In genomic region chr7:155233703-155234492, GRCh38 we compare ENCODE assay signal across 14 cellular contexts.
A peak's percentile ranks its signal among the peaks of the same experiment; 100 is the strongest.
DNase-seq lines count a peak whose midpoint lies in the region; ATAC-seq and TF ChIP-seq lines count a peak whose summit lies in the region.
"Had no signal": no experiment of that assay in that cellular context is flagged by ENCODE, and none has a peak within 500 bp of the region (broad histone marks: within the 10 kb centered on the region; RNA-seq: fewer than 3 reads in every experiment).

No MANE protein-coding gene starts in this region.

- DNase-seq in activated CD4-positive, alpha-beta memory T cell treated with anti-CD3 and anti-CD28 coated beads for 36 hours: peak; percentile 18
- DNase-seq in activated CD4-positive, alpha-beta memory T cell treated with anti-CD3 and anti-CD28 coated beads, Interleukin-2, amount 10 ng/mL, durations not matched to agents 7 days and 5 days: no peak
- peak; percentile 10 for DNase-seq in UCSD-AML1 (lab: John Stamatoyannopoulos, UW; ENCODE audit: unreplicated experiment)
- peak; percentile 56 for DNase-seq in superior temporal gyrus (ENCODE audit: extremely low spot score)
- DNase-seq in stimulated activated CD4-positive, alpha-beta T cell treated with anti-CD3 and anti-CD28 coated beads, Interleukin-2, amount 100 ng/mL, for 48 hours: no peak
- DNase-seq in GM13977 (ENCODE audit: low spot score): no peak
- DNase-seq: dermis blood vessel endothelial cell, glutamatergic neuron, NCI-H1694, thyroid gland had no signal

- TF ChIP-seq CTCF in liver (IDR thresholded peaks at IDR 0.05; ENCODE audit: low read depth, low read length, missing input control): peak; percentile 20
- no peak for TF ChIP-seq CTCF in GM13977 (IDR thresholded peaks at IDR 0.05; ENCODE audit: extremely low read depth, insufficient read depth, missing control alignments)

- H3K4me3 ChIP-seq in liver (ENCODE audit: low read depth in 1 of 3, low read length in 3 of 3): no peak overlapping the region
- H3K4me3 ChIP-seq: psoas muscle, thyroid gland had no signal

- no peaks in the 10 kb centered on the region for H3K9me3 ChIP-seq in liver (ENCODE audit: control insufficient read depth in 4 of 4, low read length in 3 of 4)
- H3K9me3 ChIP-seq: psoas muscle, thyroid gland had no signal

- H3K4me3 Mint-ChIP-seq in activated CD4-positive, alpha-beta memory T cell treated with anti-CD3 and anti-CD28 coated beads for 36 hours: no peak overlapping the region
- H3K4me3 Mint-ChIP-seq in activated CD4-positive, alpha-beta memory T cell treated with anti-CD3 and anti-CD28 coated beads, Interleukin-2, amount 10 ng/mL, durations not matched to agents 7 days and 5 days: no peak overlapping the region
- H3K4me3 Mint-ChIP-seq: T-helper 1 cell treated with Interleukin-12 subunit alpha and Interleukin-12 subunit beta and Interleukin-4 antibody, amounts not matched to agents 30 μg/mL and 1 μg/mL, for 36 hours had no signal

- no peaks in the 10 kb centered on the region for H3K9me3 Mint-ChIP-seq in activated CD4-positive, alpha-beta memory T cell treated with anti-CD3 and anti-CD28 coated beads for 36 hours
- no peaks in the 10 kb centered on the region for H3K9me3 Mint-ChIP-seq in activated CD4-positive, alpha-beta memory T cell treated with anti-CD3 and anti-CD28 coated beads, Interleukin-2, amount 10 ng/mL, durations not matched to agents 7 days and 5 days
- H3K9me3 Mint-ChIP-seq: T-helper 1 cell treated with Interleukin-12 subunit alpha and Interleukin-12 subunit beta and Interleukin-4 antibody, amounts not matched to agents 30 μg/mL and 1 μg/mL, for 36 hours had no signal

- no peaks in the 10 kb centered on the region for H3K36me3 ChIP-seq in liver (ENCODE audit: control insufficient read depth in 4 of 4, insufficient read depth in 3 of 4, low read depth in 1 of 4, low read length in 3 of 4)
- H3K36me3 ChIP-seq: thyroid gland had no signal

- intact Hi-C loops in activated CD4-positive, alpha-beta memory T cell treated with anti-CD3 and anti-CD28 coated beads for 36 hours (cut with micrococcal nuclease): no loop called here

- H3K27ac ChIP-seq in liver (ENCODE audit: low read depth in 1 of 2, low read length in 2 of 2): peak overlapping the region; percentile 84 to 87
- H3K27ac ChIP-seq: psoas muscle, thyroid gland had no signal

- no peaks in the 10 kb centered on the region for H3K27me3 ChIP-seq in liver (ENCODE audit: control insufficient read depth in 4 of 4, insufficient read depth in 4 of 4, low read length in 3 of 4)
- H3K27me3 ChIP-seq: thyroid gland had no signal

- CTCF ChIA-PET in activated CD4-positive, alpha-beta memory T cell treated with anti-CD3 and anti-CD28 coated beads for 36 hours (lab: Charles Lee): no interaction called here
- CTCF ChIA-PET in activated CD4-positive, alpha-beta memory T cell treated with anti-CD3 and anti-CD28 coated beads, Interleukin-2, amount 10 ng/mL, durations not matched to agents 7 days and 5 days (lab: Charles Lee): interaction anchor here (1.1 kb wide), 1 partner anchor 320 kb away, joined by 3 read pairs; no protein-coding TSS in a partner anchor

- 84% methylated on average over 26 of the region's 26 CpGs for WGBS in liver

- no peak overlapping the region for H3K9ac ChIP-seq in liver (ENCODE audit: low read depth in 1 of 2, low read length in 2 of 2)

- in situ Hi-C loops in GM13977 (cut with MboI; ENCODE audit: low pct_unique_long_range_greater_than_20kb, low sequenced_read_pairs, unreplicated experiment): no loop called here

- no peaks in the 10 kb centered on the region for H3K36me3 Mint-ChIP-seq in activated CD4-positive, alpha-beta memory T cell treated with anti-CD3 and anti-CD28 coated beads for 36 hours
- H3K36me3 Mint-ChIP-seq in activated CD4-positive, alpha-beta memory T cell treated with anti-CD3 and anti-CD28 coated beads, Interleukin-2, amount 10 ng/mL, durations not matched to agents 7 days and 5 days (ENCODE audit: low read depth): no peaks in the 10 kb centered on the region

- POLR2A ChIA-PET in activated CD4-positive, alpha-beta memory T cell treated with anti-CD3 and anti-CD28 coated beads for 36 hours (lab: Charles Lee): no interaction called here
- POLR2A ChIA-PET in activated CD4-positive, alpha-beta memory T cell treated with anti-CD3 and anti-CD28 coated beads, Interleukin-2, amount 10 ng/mL, durations not matched to agents 7 days and 5 days (lab: Charles Lee): no interaction called here

- TF ChIP-seq RAD21 in liver (IDR thresholded peaks at IDR 0.05): peak; percentile 66 to 71

- no peak for ATAC-seq in HG03196 (IDR thresholded peaks at IDR 0.05; ENCODE audit: unreplicated experiment)
- ATAC-seq: psoas muscle had no signal

- H3K27ac Mint-ChIP-seq in activated CD4-positive, alpha-beta memory T cell treated with anti-CD3 and anti-CD28 coated beads for 36 hours: no peak overlapping the region
- no peak overlapping the region for H3K27ac Mint-ChIP-seq in activated CD4-positive, alpha-beta memory T cell treated with anti-CD3 and anti-CD28 coated beads, Interleukin-2, amount 10 ng/mL, durations not matched to agents 7 days and 5 days
- H3K27ac Mint-ChIP-seq: T-helper 1 cell treated with Interleukin-12 subunit alpha and Interleukin-12 subunit beta and Interleukin-4 antibody, amounts not matched to agents 30 μg/mL and 1 μg/mL, for 36 hours had no signal

- peaks cover 2 to 32% (median 14%) of the 10 kb centered on the region in 4 donors for H3K4me1 ChIP-seq in liver (ENCODE audit: control insufficient read depth in 4 of 4, insufficient read depth in 4 of 4, low read length in 3 of 4)
- H3K4me1 ChIP-seq: thyroid gland had no signal

- peaks cover 5% of the 10 kb centered on the region for H3K27me3 Mint-ChIP-seq in activated CD4-positive, alpha-beta memory T cell treated with anti-CD3 and anti-CD28 coated beads for 36 hours
- peaks cover 6% of the 10 kb centered on the region for H3K27me3 Mint-ChIP-seq in activated CD4-positive, alpha-beta memory T cell treated with anti-CD3 and anti-CD28 coated beads, Interleukin-2, amount 10 ng/mL, durations not matched to agents 7 days and 5 days

- H3K4me1 Mint-ChIP-seq in activated CD4-positive, alpha-beta memory T cell treated with anti-CD3 and anti-CD28 coated beads for 36 hours (ENCODE audit: low read depth): no peaks in the 10 kb centered on the region
- H3K4me1 Mint-ChIP-seq in activated CD4-positive, alpha-beta memory T cell treated with anti-CD3 and anti-CD28 coated beads, Interleukin-2, amount 10 ng/mL, durations not matched to agents 7 days and 5 days: no peaks in the 10 kb centered on the region

TF ChIP-seq in liver, 16 proteins besides CTCF, POLR2A, EP300 and RAD21:
- TF ChIP-seq FOXA1 (IDR thresholded peaks at IDR 0.05) (no peak), HNF4A (conservative IDR thresholded peaks at IDR 0.05) (no peak), JUND (IDR thresholded peaks at IDR 0.05) (no peak), ZBTB33 (IDR thresholded peaks at IDR 0.05) (no peak), RXRA (IDR thresholded peaks at IDR 0.05) (peak in 1 of 2 donors; percentile 13), TAF1 (conservative IDR thresholded peaks at IDR 0.05) (no peak), REST (IDR thresholded peaks at IDR 0.05) (no peak)

Comparison
In these comparisons a context has a peak if more than half of its experiments do, and no peak if none do; other contexts are left out.
1. DNase-seq: peak in activated CD4-positive, alpha-beta memory T cell treated with anti-CD3 and anti-CD28 coated beads for 36 hours (single experiment), UCSD-AML1 (single experiment) and superior temporal gyrus (single experiment); none in activated CD4-positive, alpha-beta memory T cell treated with anti-CD3 and anti-CD28 coated beads, Interleukin-2, amount 10 ng/mL, durations not matched to agents 7 days and 5 days (single experiment), stimulated activated CD4-positive, alpha-beta T cell treated with anti-CD3 and anti-CD28 coated beads, Interleukin-2, amount 100 ng/mL, for 48 hours (0 of 2) and GM13977 (single experiment).